9 cellular contexts compared by ENCODE assay signal in the genomic region with DNA sequence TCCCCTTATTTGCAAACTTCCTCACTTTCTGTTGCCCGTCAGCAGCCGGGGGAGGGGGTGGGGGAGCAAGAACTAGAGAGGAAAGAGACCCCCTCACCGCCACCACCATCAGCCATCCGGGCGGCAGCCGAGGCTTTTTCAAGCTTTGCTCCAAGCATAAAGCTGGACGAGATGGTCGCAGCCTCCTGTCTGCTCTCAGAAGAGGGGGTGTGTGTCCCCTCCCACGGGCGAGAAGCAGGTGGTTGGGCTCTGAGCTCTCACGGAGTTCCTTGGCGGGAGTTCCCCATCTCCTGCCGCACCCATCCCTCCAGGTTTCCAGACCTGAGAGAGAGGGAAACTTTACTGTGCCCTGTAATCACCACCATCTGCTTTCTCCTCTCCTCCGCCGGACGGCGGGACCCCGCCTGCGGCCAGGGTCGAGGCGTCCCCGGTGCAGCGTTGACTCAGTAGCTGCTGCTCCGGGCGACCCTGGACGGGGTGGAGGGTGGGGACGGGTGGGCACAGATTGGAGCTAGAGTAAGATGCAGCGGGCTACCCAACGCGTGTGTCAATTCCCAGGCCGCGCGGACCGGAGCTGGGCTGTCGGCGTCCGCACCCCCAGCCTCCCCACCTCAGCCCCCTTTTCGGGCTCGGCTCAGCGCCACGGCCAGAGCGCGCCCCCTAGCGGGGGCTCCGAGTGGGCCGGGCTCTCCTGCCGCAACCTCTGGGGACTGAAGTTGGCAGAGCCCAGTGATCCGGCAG. TPM values are rescaled to one million over a fixed set of nuclear protein-coding genes. Genes with fewer than 3 reads are reported as not detected.
DNase-seq lines count a peak whose midpoint lies in the region; ATAC-seq, FAIRE-seq and TF ChIP-seq lines count a peak whose summit lies in the region.
"Had no signal": no experiment of that assay in that cellular context is flagged by ENCODE, and none has a peak within 500 bp of the region (broad histone marks: within the 10 kb centered on the region; RNA-seq: fewer than 3 reads in every experiment).

No MANE protein-coding gene starts in this region.

- peaks cover 15 to 16% of the 10 kb centered on the region in 2 donors for H3K4me1 Mint-ChIP-seq in natural killer cell treated with Interleukin-12 subunit alpha and Interleukin-12 subunit beta and Interleukin-15 and Interleukin-18, amount 100 ng/mL, for 72 hours (ENCODE audit: low read depth in 2 of 2)

- FAIRE-seq in bronchial epithelial cell (lab: Jason Lieb, UNC) (no peak), small intestine (lab: Jason Lieb, UNC) (no peak)

- H3K9me3 Mint-ChIP-seq in natural killer cell treated with Interleukin-12 subunit alpha and Interleukin-12 subunit beta and Interleukin-15 and Interleukin-18, amount 100 ng/mL, for 72 hours: no peaks in the 10 kb centered on the region

- no peak overlapping the region for H3K4me3 ChIP-seq in bronchial epithelial cell (ENCODE audit: low read depth, low read length)
- no peak overlapping the region for H3K4me3 ChIP-seq in small intestine (ENCODE audit: low read depth in 1 of 2, low read length in 2 of 2)

- peaks cover 49 to 53% of the 10 kb centered on the region in 2 donors for H3K27me3 Mint-ChIP-seq in natural killer cell treated with Interleukin-12 subunit alpha and Interleukin-12 subunit beta and Interleukin-15 and Interleukin-18, amount 100 ng/mL, for 72 hours

- H3K27me3 ChIP-seq in bronchial epithelial cell (ENCODE audit: control insufficient read depth, insufficient read depth, low read length) (peaks cover 36% of the 10 kb centered on the region), small intestine (ENCODE audit: control insufficient read depth in 2 of 2, insufficient read depth in 2 of 2, low read length in 2 of 2) (peaks cover 6 to 39% of the 10 kb centered on the region in 2 donors)

- peak; percentile 64 for ATAC-seq in GM21723 (IDR thresholded peaks at IDR 0.05; ENCODE audit: unreplicated experiment)
- ATAC-seq in natural killer cell treated with Interleukin-12 subunit alpha and Interleukin-12 subunit beta and Interleukin-15 and Interleukin-18, amount 100 ng/mL, for 72 hours: peak in 1 of 2 donors; percentile 73

- H3K27ac ChIP-seq in small intestine (ENCODE audit: low read depth in 1 of 2, low read length in 1 of 2): no peak overlapping the region

- H3K4me1 ChIP-seq in small intestine (ENCODE audit: control insufficient read depth in 2 of 2, insufficient read depth in 1 of 2, low read depth in 1 of 2, low read length in 1 of 2): no peaks in the 10 kb centered on the region

- H3K27ac Mint-ChIP-seq in natural killer cell treated with Interleukin-12 subunit alpha and Interleukin-12 subunit beta and Interleukin-15 and Interleukin-18, amount 100 ng/mL, for 72 hours: no peak overlapping the region

- H3K36me3 ChIP-seq in bronchial epithelial cell (ENCODE audit: control insufficient read depth, insufficient read depth, low read length): no peaks in the 10 kb centered on the region
- no peaks in the 10 kb centered on the region for H3K36me3 ChIP-seq in small intestine (ENCODE audit: control insufficient read depth in 2 of 2, insufficient read depth in 2 of 2, low read length in 2 of 2)

- peak; percentile 30 for DNase-seq in Daoy (ENCODE audit: low read depth)
- DNase-seq in NCI-H345 (lab: John Stamatoyannopoulos, UW): peak; percentile 53
- DNase-seq in bronchial epithelial cell (ENCODE audit: low read depth): no peak
- DNase-seq in natural killer cell treated with Interleukin-12 subunit alpha and Interleukin-12 subunit beta and Interleukin-15 and Interleukin-18, amount 100 ng/mL, for 72 hours (ENCODE audit: low spot score): no peak
- no peak for DNase-seq in NCI-H2029 (lab: John Stamatoyannopoulos, UW)
- DNase-seq in small intestine: no peak
- no peak for DNase-seq in mesenteric fat pad (ENCODE audit: low spot score)

- TF ChIP-seq CTCF in bronchial epithelial cell (IDR thresholded peaks at IDR 0.05; ENCODE audit: insufficient read depth, low read length, severe bottlenecking): peak; percentile 63

- peaks cover 6% of the 10 kb centered on the region for H3K36me3 Mint-ChIP-seq in natural killer cell treated with Interleukin-12 subunit alpha and Interleukin-12 subunit beta and Interleukin-15 and Interleukin-18, amount 100 ng/mL, for 72 hours

- H3K4me3 Mint-ChIP-seq in natural killer cell treated with Interleukin-12 subunit alpha and Interleukin-12 subunit beta and Interleukin-15 and Interleukin-18, amount 100 ng/mL, for 72 hours: peak overlapping the region; percentile 47

- no peaks in the 10 kb centered on the region for H3K9me3 ChIP-seq in small intestine (ENCODE audit: control insufficient read depth, low read depth)

- WGBS in small intestine, 3 donors: 2 to 19% (median 3%) methylated on average over 24 to 48 of the region's 48 CpGs

RNA-seq across cellular contexts. Expression of a gene that starts 4.8 kb away (rescaled TPM):
- total RNA-seq in Daoy (2014; rRNA removed; shearing (Covaris generic)): not detected in 2 replicates
- total RNA-seq in bronchial epithelial cell (not detected in 2 replicates), mesenteric fat pad (not detected)
- total RNA-seq in natural killer cell treated with Interleukin-12 subunit alpha and Interleukin-12 subunit beta and Interleukin-15 and Interleukin-18, amount 100 ng/mL, for 72 hours: not detected
- polyA plus RNA-seq in small intestine: under 1 TPM; 0.27 to 0.45 (median 0.31) TPM
- total RNA-seq: T-helper 2 cell treated with Interferon-gamma antibody and Interleukin-4, amounts not matched to agents 100 ng/mL and 5 ng/mL, for 36 hours had no signal

Comparison
In these comparisons a context has a peak if more than half of its experiments do, and no peak if none do; other contexts are left out.
1. DNase-seq: peak in Daoy (single experiment) and NCI-H345 (single experiment); none in bronchial epithelial cell (single experiment), natural killer cell treated with Interleukin-12 subunit alpha and Interleukin-12 subunit beta and Interleukin-15 and Interleukin-18, amount 100 ng/mL, for 72 hours (single experiment), NCI-H2029 (single experiment), small intestine (single experiment) and mesenteric fat pad (single experiment).